8 cellular contexts compared by ENCODE assay signal in the genomic region with DNA sequence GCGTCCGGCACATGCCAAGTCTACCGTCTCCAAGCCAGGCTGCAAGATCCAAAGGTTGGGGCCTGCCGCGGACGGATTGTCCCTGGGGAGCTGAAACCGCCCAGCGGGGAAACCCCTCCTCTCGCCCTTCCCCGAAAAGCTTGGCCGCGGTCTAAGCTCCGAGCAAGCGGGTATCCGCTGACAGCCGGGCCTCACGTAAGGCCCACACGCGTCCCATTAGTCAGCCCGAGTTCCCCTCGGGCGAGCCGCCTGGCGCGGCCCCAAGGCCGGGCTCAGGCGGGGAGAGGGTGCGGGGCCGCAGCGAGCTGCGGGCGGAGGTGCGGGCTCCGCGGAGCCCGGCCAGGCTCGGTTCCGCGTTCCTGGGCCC. TPM values are rescaled to one million over a fixed set of nuclear protein-coding genes. Genes with fewer than 3 reads are reported as not detected.
DNase-seq lines count a peak whose midpoint lies in the region; ATAC-seq and TF ChIP-seq lines count a peak whose summit lies in the region.

No MANE protein-coding gene starts in this region.

- H3K9me3 ChIP-seq in NT2/D1 (ENCODE audit: insufficient read depth, low read length): no peaks in the 10 kb centered on the region
- no peaks in the 10 kb centered on the region for H3K9me3 ChIP-seq in mononuclear cell (ENCODE audit: low read depth, low read length)

- H3K27me3 ChIP-seq in NT2/D1 (ENCODE audit: insufficient read depth, insufficient read length): peaks cover 40% of the 10 kb centered on the region
- no peaks in the 10 kb centered on the region for H3K27me3 ChIP-seq in mononuclear cell (ENCODE audit: insufficient read depth, low read length)

- H3K4me3 ChIP-seq in NT2/D1 (ENCODE audit: insufficient read length, low read depth): peak overlapping the region; percentile 53
- H3K4me3 ChIP-seq in coronary artery: peak overlapping the region; percentile 77
- peak overlapping the region; percentile 41 for H3K4me3 ChIP-seq in mononuclear cell (ENCODE audit: low read length)

- TF ChIP-seq CTCF in coronary artery (IDR thresholded peaks at IDR 0.05): no peak

- ATAC-seq in GM19025 (IDR thresholded peaks at IDR 0.05; ENCODE audit: low read depth, unreplicated experiment) (peak; percentile 33), HG02763 (IDR thresholded peaks at IDR 0.05; ENCODE audit: unreplicated experiment) (no peak), HG03520 (IDR thresholded peaks at IDR 0.05; ENCODE audit: unreplicated experiment) (no peak)

- H3K36me3 ChIP-seq in NT2/D1 (ENCODE audit: insufficient read depth, insufficient read length, low read length): no peaks in the 10 kb centered on the region

- H3K4me1 ChIP-seq in NT2/D1 (ENCODE audit: insufficient read depth, insufficient read length) (peaks cover 6% of the 10 kb centered on the region), mononuclear cell (ENCODE audit: insufficient read depth, low read length) (peaks cover 49% of the 10 kb centered on the region)

- peak overlapping the region; percentile 85 for H3K9ac ChIP-seq in NT2/D1 (ENCODE audit: insufficient read length, low read depth)

- H3K27ac ChIP-seq in coronary artery: peak overlapping the region; percentile 96

- DNase-seq in CD1c-positive myeloid dendritic cell (ENCODE audit: extremely low spot score): peak; percentile 69
- DNase-seq in NT2/D1 (ENCODE audit: low read depth, low spot score): no peak
- peak; percentile 83 for DNase-seq in coronary artery (ENCODE audit: low spot score)
- no peak for DNase-seq in OCI-M2 (lab: John Stamatoyannopoulos, UW; ENCODE audit: unreplicated experiment)

RNA-seq across cellular contexts. Expression of a gene that starts 6.9 kb away (rescaled TPM):
- total RNA-seq in mononuclear cell: 42.3 TPM

Comparison
In these comparisons a context has a peak if more than half of its experiments do, and no peak if none do; other contexts are left out.
1. DNase-seq: peak in CD1c-positive myeloid dendritic cell (single experiment) and coronary artery (single experiment); none in NT2/D1 (single experiment) and OCI-M2 (single experiment).
2. Peak in every context shown above with its lines, with median percentiles within 50 percentile points of each other: H3K4me3 ChIP-seq.